9 cellular contexts compared by ENCODE assay signal in the genomic region with DNA sequence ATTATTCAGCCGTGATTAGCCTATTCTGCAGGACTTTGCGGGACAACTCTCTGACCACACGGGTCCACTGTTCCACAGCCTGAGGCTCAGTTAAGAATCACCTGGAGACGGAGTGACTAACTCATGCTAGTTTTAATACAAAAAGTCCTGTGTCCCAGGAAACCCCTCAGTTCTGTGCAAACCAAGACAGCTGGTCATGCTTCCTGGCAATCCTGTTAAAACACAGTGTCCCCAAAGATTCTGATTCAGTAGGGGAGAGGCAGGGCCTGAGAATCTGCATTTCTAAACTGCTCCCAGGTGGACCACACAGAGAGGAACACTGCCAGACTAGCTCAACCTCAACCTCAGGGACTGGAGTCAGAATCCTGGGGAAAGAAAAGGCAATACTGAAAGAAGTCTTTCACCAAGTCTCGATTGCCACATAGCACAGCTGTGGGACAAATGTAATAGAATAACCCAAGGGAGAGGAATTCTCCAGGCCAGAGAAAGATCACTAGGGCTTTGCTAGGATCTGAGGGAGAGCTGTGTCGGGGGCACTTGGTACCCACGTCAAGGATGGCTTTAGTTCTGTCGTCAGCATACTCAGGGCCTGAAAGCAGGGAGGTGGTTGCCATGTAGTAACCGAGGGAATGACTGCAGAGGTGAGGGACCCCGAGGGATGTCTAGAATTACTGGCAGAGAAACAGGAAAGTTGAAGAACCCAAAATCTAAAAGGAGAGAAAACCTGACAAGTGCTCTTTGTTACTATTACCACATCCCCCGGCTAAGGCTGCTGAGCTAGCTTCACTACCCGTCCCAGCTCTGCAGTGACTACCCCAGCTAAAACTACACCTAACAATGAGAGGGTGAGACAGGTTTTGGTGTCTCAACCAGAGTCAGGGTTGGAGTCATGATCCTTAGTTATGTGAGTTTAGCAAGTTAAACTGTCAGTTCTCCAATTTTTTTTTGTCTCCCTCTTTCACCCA. TPM values are rescaled to one million over a fixed set of nuclear protein-coding genes. Genes with fewer than 3 reads are reported as not detected.
DNase-seq lines count a peak whose midpoint lies in the region; FAIRE-seq and TF ChIP-seq lines count a peak whose summit lies in the region.
"Had no signal": no experiment of that assay in that cellular context is flagged by ENCODE, and none has a peak within 500 bp of the region (broad histone marks: within the 10 kb centered on the region; RNA-seq: fewer than 3 reads in every experiment).

No MANE protein-coding gene starts in this region.

- no peak for TF ChIP-seq POLR2A in GM12892 (IDR thresholded peaks at IDR 0.05; ENCODE audit: low read depth, low read length)

- H3K27me3 Mint-ChIP-seq in endodermal cell (ENCODE audit: insufficient read depth), result no peaks in the 10 kb centered on the region

- H3K4me3 ChIP-seq in endodermal cell (ENCODE audit: low read length), result no peak overlapping the region
- no peak overlapping the region for H3K4me3 ChIP-seq in mucosa of stomach (ENCODE audit: low read length)

- no peak for FAIRE-seq in HTR-8/SVneo (lab: Jason Lieb, UNC)
- FAIRE-seq in GM12892 (lab: Jason Lieb, UNC), result no peak

- no peak overlapping the region for H3K9ac ChIP-seq in endodermal cell (ENCODE audit: extremely low read depth, low read length, poor library complexity, severe bottlenecking)
- peak overlapping the region; percentile 2 for H3K9ac ChIP-seq in mucosa of stomach (ENCODE audit: low read length)

- H3K4me1 ChIP-seq in endodermal cell (ENCODE audit: control insufficient read depth, insufficient read depth, low read length), result no peaks in the 10 kb centered on the region
- H3K4me1 ChIP-seq in mucosa of stomach (ENCODE audit: control insufficient read depth, insufficient read depth, low read length), result peaks cover 41% of the 10 kb centered on the region

- H3K9me3 Mint-ChIP-seq in endodermal cell, result no peaks in the 10 kb centered on the region

- no peak overlapping the region for H3K27ac ChIP-seq in endodermal cell (ENCODE audit: low read depth, low read length)

- H3K9me3 ChIP-seq in endodermal cell (ENCODE audit: control insufficient read depth, low read length) (no peaks in the 10 kb centered on the region), mucosa of stomach (ENCODE audit: control insufficient read depth, low read length) (no peaks in the 10 kb centered on the region)

- peak; percentile 24 for TF ChIP-seq CTCF in endodermal cell (conservative IDR thresholded peaks at IDR 0.05)

- no peak overlapping the region for H3K4me3 Mint-ChIP-seq in endodermal cell

- no peak overlapping the region for H3K27ac Mint-ChIP-seq in endodermal cell

- no peaks in the 10 kb centered on the region for H3K36me3 ChIP-seq in endodermal cell (ENCODE audit: control insufficient read depth, insufficient read depth, low read length)
- H3K36me3 ChIP-seq in mucosa of stomach (ENCODE audit: control insufficient read depth, insufficient read depth, low read length), result no peaks in the 10 kb centered on the region

- no peaks in the 10 kb centered on the region for H3K36me3 Mint-ChIP-seq in endodermal cell (ENCODE audit: low read depth)

- H3K27me3 ChIP-seq in endodermal cell (ENCODE audit: control insufficient read depth, insufficient read depth, low read length, poor library complexity, severe bottlenecking), result no peaks in the 10 kb centered on the region
- H3K27me3 ChIP-seq in mucosa of stomach (ENCODE audit: control insufficient read depth, insufficient read depth, low read length), result no peaks in the 10 kb centered on the region

- peaks cover 11% of the 10 kb centered on the region for H3K4me1 Mint-ChIP-seq in endodermal cell

- WGBS in endodermal cell (ENCODE audit: insufficient coverage in 1 of 2, insufficient read length in 1 of 2), 2 experiments, result 83 to 86% methylated on average over 8 to 12 of the region's 12 CpGs

- DNase-seq in AG20443 (ENCODE audit: low spot score) (peak; percentile 62), MV-4-11 (lab: John Stamatoyannopoulos, UW) (peak; percentile 71), endodermal cell (peak; percentile 50), HTR-8/SVneo (ENCODE audit: insufficient read length, low spot score) (no peak), NCI-H2107 treated with DMSO at 0.1 percent for 48 hours (lab: John Stamatoyannopoulos, UW; ENCODE audit: unreplicated experiment) (no peak), NCI-H226 (no peak), GM12892 (ENCODE audit: insufficient read length) (no peak)
- DNase-seq: DMS53 had no signal

RNA-seq across cellular contexts. Expression of a gene that starts 8.6 kb away (rescaled TPM):
- total RNA-seq in endodermal cell, result 10 to 100 TPM in 1 of 2 donors, 1 to 10 TPM in 1; 7.7 to 10.4 TPM
- polyA plus RNA-seq in endodermal cell (2013, experiment 1 of 2), result 3.6 TPM
- 3.1 TPM for polyA plus RNA-seq in endodermal cell (2013, experiment 2 of 2)
- polyA plus RNA-seq in GM12892 (2012; ENCODE audit: missing spikeins), result 4.8 TPM

Comparison
In these comparisons a context has a peak if more than half of its experiments do, and no peak if none do; other contexts are left out.
1. DNase-seq: peak in AG20443 (single experiment), MV-4-11 (single experiment) and endodermal cell (single experiment); none in HTR-8/SVneo (single experiment), NCI-H2107 treated with DMSO at 0.1 percent for 48 hours (single experiment), NCI-H226 (single experiment) and GM12892 (single experiment).